ENCODE assay signal across 30 cellular contexts in the genomic region with DNA sequence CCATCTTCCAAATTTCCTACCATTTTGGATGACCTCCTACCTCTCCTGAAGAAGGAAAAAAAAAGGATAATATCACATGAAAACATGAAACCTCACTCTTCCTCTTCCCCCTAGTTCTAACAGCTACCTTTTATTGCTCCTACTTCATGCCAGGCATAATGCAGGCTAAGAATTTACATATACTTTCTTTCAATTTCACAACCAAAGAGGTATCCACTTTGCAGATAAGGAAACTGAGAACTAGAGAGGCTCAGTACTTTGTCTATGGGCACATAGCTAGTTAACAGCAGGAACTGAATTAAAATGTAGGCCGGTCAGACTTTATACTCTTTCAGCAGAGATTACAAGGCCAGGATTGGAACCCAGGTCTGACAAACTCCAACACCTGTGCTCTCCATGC. TPM values are rescaled to one million over a fixed set of nuclear protein-coding genes. Genes with fewer than 3 reads are reported as not detected.
"Had no signal": no experiment of that assay in that cellular context is flagged by ENCODE, and none has a peak within 500 bp of the region (broad histone marks: within the 10 kb centered on the region; RNA-seq: fewer than 3 reads in every experiment).

No MANE protein-coding gene starts in this region.

- H3K4me1 Mint-ChIP-seq: activated T-helper 17 cell treated with anti-CD3 and anti-CD28 coated beads, Interleukin-2, amount 50 U/mL, for 72 hours had no signal

- H3K4me3 Mint-ChIP-seq: activated CD8-positive, alpha-beta T cell treated with anti-CD3 and anti-CD28 coated beads for 36 hours; activated naive CD8-positive, alpha-beta T cell; activated T-cell treated with anti-CD3 and anti-CD28 coated beads, Interleukin-2, amount 50 U/mL, for 4 hours; activated T-helper 17 cell treated with anti-CD3 and anti-CD28 coated beads, Interleukin-2, amount 50 U/mL, for 72 hours; effector memory CD8-positive, alpha-beta T cell; WTC11 had no signal

- H3K27me3 ChIP-seq: body of pancreas, esophagus muscularis mucosa, foreskin keratinocyte, gastrocnemius medialis, heart left ventricle had no signal

- H3K27ac Mint-ChIP-seq: activated CD8-positive, alpha-beta T cell treated with anti-CD3 and anti-CD28 coated beads for 36 hours; activated naive CD8-positive, alpha-beta T cell; activated T-helper 17 cell treated with anti-CD3 and anti-CD28 coated beads, Interleukin-2, amount 50 U/mL, for 72 hours; WTC11 had no signal

- H3K27me3 Mint-ChIP-seq: activated CD8-positive, alpha-beta T cell treated with anti-CD3 and anti-CD28 coated beads for 36 hours; activated naive CD8-positive, alpha-beta T cell; activated T-helper 17 cell treated with anti-CD3 and anti-CD28 coated beads, Interleukin-2, amount 50 U/mL, for 72 hours; effector memory CD8-positive, alpha-beta T cell had no signal

- H3K36me3 ChIP-seq: gastrocnemius medialis, heart left ventricle had no signal

- H3K9me3 ChIP-seq: body of pancreas, esophagus muscularis mucosa, gastrocnemius medialis, heart left ventricle had no signal

- H3K27ac ChIP-seq: body of pancreas, esophagus muscularis mucosa, foreskin keratinocyte, gastrocnemius medialis, heart left ventricle had no signal

- H3K4me1 ChIP-seq: body of pancreas, esophagus muscularis mucosa, foreskin keratinocyte, gastrocnemius medialis, heart left ventricle had no signal

- DNase-seq: activated CD4-positive, alpha-beta T cell treated with anti-CD3 and anti-CD28 coated beads for 48 hours; activated CD4-positive, alpha-beta T cell treated with anti-CD3 and anti-CD28 coated beads, Interleukin-2, amount 50 U/mL, for 1 hour; activated CD4-positive, alpha-beta T cell treated with anti-CD3 and anti-CD28 coated beads, Interleukin-2, amount 50 U/mL, for 48 hours; activated CD8-positive, alpha-beta memory T cell treated with anti-CD3 and anti-CD28 coated beads for 24 hours; activated CD8-positive, alpha-beta T cell treated with anti-CD3 and anti-CD28 coated beads for 36 hours; activated effector memory CD4-positive, alpha-beta T cell treated with Interleukin-2 at 50 U/mL for 16 hours; activated gamma-delta T cell treated with Interleukin-2 at 50 U/mL for 16 hours; activated naive CD4-positive, alpha-beta T cell treated with anti-CD3 and anti-CD28 coated beads, Interleukin-2, amount 50 U/mL, for 16 hours; activated naive CD4-positive, alpha-beta T cell treated with Interleukin-2 at 50 U/mL for 16 hours; activated T-cell treated with anti-CD3 and anti-CD28 coated beads, Interleukin-2, amount 50 U/mL, for 4 hours; amniotic stem cell; aorta; body of pancreas; caudate nucleus; cortex of kidney; dermis blood vessel endothelial cell; effector CD4-positive, alpha-beta T cell; effector memory CD8-positive, alpha-beta T cell; erythroblast; foreskin keratinocyte; gastrocnemius medialis; glutamatergic neuron; heart left ventricle; hypothalamus had no signal

- ATAC-seq: activated CD8-positive, alpha-beta T cell treated with anti-CD3 and anti-CD28 coated beads for 36 hours; activated T-cell treated with anti-CD3 and anti-CD28 coated beads, Interleukin-2, amount 50 U/mL, for 4 hours; activated T-helper 17 cell treated with anti-CD3 and anti-CD28 coated beads, Interleukin-2, amount 50 U/mL, for 72 hours; body of pancreas; effector memory CD8-positive, alpha-beta T cell; foreskin keratinocyte; gastrocnemius medialis; heart left ventricle; WTC11 had no signal

- H3K4me3 ChIP-seq: body of pancreas, esophagus muscularis mucosa, gastrocnemius medialis, heart left ventricle had no signal

RNA-seq across cellular contexts. Expression of a gene that starts 34.4 kb away (rescaled TPM):
- total RNA-seq: activated CD8-positive, alpha-beta T cell treated with anti-CD3 and anti-CD28 coated beads for 36 hours; activated T-cell treated with anti-CD3 and anti-CD28 coated beads, Interleukin-2, amount 50 U/mL, for 4 hours; activated T-helper 17 cell treated with anti-CD3 and anti-CD28 coated beads, Interleukin-2, amount 50 U/mL, for 72 hours; aorta; chondrocyte; dermis blood vessel endothelial cell; esophagus muscularis mucosa; foreskin keratinocyte; WTC11 had no signal
- polyA plus RNA-seq: adipose tissue, aorta, foreskin keratinocyte had no signal
